In genomic region chr1:183272390-183272801, GRCh38 we compare ENCODE assay signal across 1 cellular context.
TF ChIP-seq lines count a peak whose summit lies in the region.

No MANE protein-coding gene starts in this region.

TF ChIP-seq in A549, 52 proteins besides CTCF, POLR2A, EP300 and RAD21 (continued from another document):
- TF ChIP-seq HDAC2 (IDR thresholded peaks at IDR 0.05) (no peak), MYC (IDR thresholded peaks at IDR 0.05; ENCODE audit: borderline replicate concordance, low read length) (no peak), ZC3H11A (IDR thresholded peaks at IDR 0.05) (no peak)
